Comparison of ENCODE assay signal across 9 cellular contexts in genomic region chr4:90328558-90328957, GRCh38.
A peak's percentile ranks its signal among the peaks of the same experiment; 100 is the strongest.
DNase-seq lines count a peak whose midpoint lies in the region; ATAC-seq and TF ChIP-seq lines count a peak whose summit lies in the region.
"Had no signal": no experiment of that assay in that cellular context is flagged by ENCODE, and none has a peak within 500 bp of the region (broad histone marks: within the 10 kb centered on the region; RNA-seq: fewer than 3 reads in every experiment).

No MANE protein-coding gene starts in this region.

- H3K36me3 ChIP-seq in fibroblast of lung (ENCODE audit: control insufficient read depth, insufficient read depth, low read length): no peaks in the 10 kb centered on the region
- H3K36me3 ChIP-seq: sigmoid colon had no signal

- TF ChIP-seq CTCF in fibroblast of lung (conservative IDR thresholded peaks at IDR 0.05 in 1 of 2, IDR thresholded peaks at IDR 0.05 in 1 of 2; ENCODE audit: low read depth in 1 of 2, low read length in 2 of 2) (no peak), omental fat pad (IDR thresholded peaks at IDR 0.05) (no peak)

- DNase-seq in HEK293T (ENCODE audit: extremely low spot score) (peak; percentile 24), NCI-H524 treated with DMSO at 0.1 percent for 48 hours (lab: John Stamatoyannopoulos, UW) (peak; percentile 13), fibroblast of lung (ENCODE audit: low read depth in 2 of 2) (peak; percentile 6 to 62), retina (peak; percentile 22), NCI-H2107 treated with DMSO at 0.1 percent for 48 hours (lab: John Stamatoyannopoulos, UW; ENCODE audit: unreplicated experiment) (no peak), NCI-H2227 (lab: John Stamatoyannopoulos, UW; ENCODE audit: unreplicated experiment) (no peak), omental fat pad (ENCODE audit: low spot score) (no peak)
- DNase-seq: activated CD4-positive, CD25-positive, alpha-beta regulatory T cell treated with anti-CD3 and anti-CD28 coated beads, Interleukin-2, amount 50 U/mL, for 72 hours; sigmoid colon had no signal

- CTCF ChIA-PET in HEK293T (lab: Yijun Ruan, JAX): no interaction called here

- POLR2A ChIA-PET in HEK293T (lab: Yijun Ruan, JAX): interaction anchor here (0.8 kb wide), 1 partner anchor 739 kb away, joined by 3 read pairs; no protein-coding TSS in a partner anchor

- no peak for ATAC-seq in omental fat pad (ENCODE audit: low FRiP score)

- H3K9ac ChIP-seq in fibroblast of lung (ENCODE audit: insufficient read depth, low read length): no peak overlapping the region

- H3K4me2 ChIP-seq in fibroblast of lung (ENCODE audit: extremely low read depth, insufficient read depth, low read length): no peak overlapping the region

- no peaks in the 10 kb centered on the region for H4K20me1 ChIP-seq in fibroblast of lung (ENCODE audit: control insufficient read depth, extremely low read depth, insufficient read depth, low read length)

- no peak overlapping the region for H2AFZ ChIP-seq in fibroblast of lung (ENCODE audit: low read length)

- no peaks in the 10 kb centered on the region for H3K9me3 ChIP-seq in fibroblast of lung (ENCODE audit: control insufficient read depth, insufficient read depth, low read depth, low read length)
- H3K9me3 ChIP-seq: sigmoid colon had no signal

- no peaks in the 10 kb centered on the region for H3K27me3 ChIP-seq in fibroblast of lung (ENCODE audit: control insufficient read depth, insufficient read depth, low read length)
- H3K27me3 ChIP-seq: sigmoid colon had no signal

- H3K79me2 ChIP-seq in fibroblast of lung (ENCODE audit: control insufficient read depth, insufficient read depth, low read length): no peaks in the 10 kb centered on the region

- H3K27ac ChIP-seq in fibroblast of lung (ENCODE audit: insufficient read depth, low read length): no peak overlapping the region
- H3K27ac ChIP-seq: sigmoid colon had no signal

- no peak overlapping the region for H3K4me3 ChIP-seq in fibroblast of lung (replicated peaks in 1 of 4; ENCODE audit: control extremely low read depth in 1 of 4, insufficient read depth in 1 of 4, low read depth in 3 of 4, low read length in 4 of 4)
- H3K4me3 ChIP-seq: sigmoid colon had no signal

- no peaks in the 10 kb centered on the region for H3K4me1 ChIP-seq in fibroblast of lung (ENCODE audit: control insufficient read depth, extremely low read depth, insufficient read depth, low read length)
- H3K4me1 ChIP-seq: sigmoid colon had no signal

TF ChIP-seq in HEK293T, 16 proteins besides CTCF, POLR2A, EP300 and RAD21:
- TF ChIP-seq NFRKB (IDR thresholded peaks at IDR 0.05) (no peak), LEF1 (IDR thresholded peaks at IDR 0.05; ENCODE audit: borderline replicate concordance) (no peak), CTBP1 (IDR thresholded peaks at IDR 0.05; ENCODE audit: borderline replicate concordance) (no peak), FOXA1 (IDR thresholded peaks at IDR 0.05) (no peak), FOXK2 (IDR thresholded peaks at IDR 0.05) (no peak), ZNF384 (IDR thresholded peaks at IDR 0.05) (no peak), L3MBTL2 (conservative IDR thresholded peaks at IDR 0.05) (no peak), SUZ12 (IDR thresholded peaks at IDR 0.05) (no peak), SP1 (IDR thresholded peaks at IDR 0.05) (no peak), TARDBP (IDR thresholded peaks at IDR 0.05) (no peak), BHLHE40 (IDR thresholded peaks at IDR 0.05; ENCODE audit: borderline replicate concordance) (no peak), HDGF (IDR thresholded peaks at IDR 0.05; ENCODE audit: borderline replicate concordance) (no peak)

Comparison
In these comparisons a context has a peak if more than half of its experiments do, and no peak if none do; other contexts are left out.
1. DNase-seq: peak in HEK293T (single experiment), NCI-H524 treated with DMSO at 0.1 percent for 48 hours (single experiment), fibroblast of lung (2 of 2) and retina (single experiment); none in NCI-H2107 treated with DMSO at 0.1 percent for 48 hours (single experiment), NCI-H2227 (single experiment) and omental fat pad (single experiment).